Comparison of ENCODE assay signal across 9 cellular contexts in genomic region chr19:3557461-3558248, GRCh38. TPM values are rescaled to one million over a fixed set of nuclear protein-coding genes. Genes with fewer than 3 reads are reported as not detected.
DNase-seq lines count a peak whose midpoint lies in the region; ATAC-seq, FAIRE-seq and TF ChIP-seq lines count a peak whose summit lies in the region.
"Had no signal": no experiment of that assay in that cellular context is flagged by ENCODE, and none has a peak within 500 bp of the region (broad histone marks: within the 10 kb centered on the region; RNA-seq: fewer than 3 reads in every experiment).

TSS of gene MFSD12 (minus strand) at chr19:3557586. CDS start at chr19:3557403, 183 bp downstream.

- DNase-seq in AG10803 (ENCODE audit: low read depth) (peak; percentile 88), NCI-H345 (lab: John Stamatoyannopoulos, UW) (peak; percentile 95), kidney (peak; percentile 98)
- peak; percentile 89 for DNase-seq in activated CD4-positive, CD25-positive, alpha-beta regulatory T cell treated with anti-CD3 and anti-CD28 coated beads, Interleukin-2, amount 50 U/mL, for 16 hours (ENCODE audit: low read depth, low spot score)
- DNase-seq in central memory CD4-positive, alpha-beta T cell, result peak; percentile 91
- DNase-seq in stimulated activated CD4-positive, alpha-beta T cell treated with anti-CD3 and anti-CD28 coated beads, Interleukin-15, amount 100 ng/mL, for 1 hour (ENCODE audit: low read depth in 1 of 2, low spot score in 1 of 2), result peak; percentile 92 to 95

- no peaks in the 10 kb centered on the region for H3K36me3 ChIP-seq in kidney (ENCODE audit: control insufficient read depth in 1 of 2, insufficient read depth in 2 of 2, low read length in 2 of 2)

- peaks cover 3 to 18% of the 10 kb centered on the region in 2 donors for H3K4me1 ChIP-seq in kidney (ENCODE audit: control insufficient read depth in 1 of 2, insufficient read depth in 1 of 2, low read depth in 1 of 2, low read length in 2 of 2)

- intact Hi-C loops in kidney (cut with DNase I), result no loop called here

- peak within 1 kb of the TSS; percentile 74 to 77 for H3K27ac ChIP-seq in kidney (ENCODE audit: low read depth in 2 of 2, low read length in 2 of 2)

- peak within 1 kb of the TSS; percentile 98 to 99 for H3K9ac ChIP-seq in kidney (ENCODE audit: low read length in 2 of 2)

- ATAC-seq in GM19025 (IDR thresholded peaks at IDR 0.05; ENCODE audit: low read depth, unreplicated experiment) (peak; percentile 90), HG03280 (IDR thresholded peaks at IDR 0.05; ENCODE audit: unreplicated experiment) (peak; percentile 89)

- H3K4me3 ChIP-seq in AG10803 (ENCODE audit: low read length) (peak within 1 kb of the TSS; percentile 79), kidney (ENCODE audit: low read length in 2 of 2) (peak within 1 kb of the TSS; percentile 97 to 99)

- no peak for FAIRE-seq in kidney (lab: Jason Lieb, UNC)
- FAIRE-seq: endometrium had no signal

- TF ChIP-seq CTCF in AG10803 (conservative IDR thresholded peaks at IDR 0.05; ENCODE audit: low read length) (no peak), kidney (IDR thresholded peaks at IDR 0.05; ENCODE audit: borderline replicate concordance, extremely low read depth, insufficient read depth) (no peak)

- no peaks in the 10 kb centered on the region for H3K9me3 ChIP-seq in kidney (ENCODE audit: control insufficient read depth in 1 of 2, low read length in 2 of 2)

RNA-seq across cellular contexts. Expression of gene MFSD12, which starts in this region (rescaled TPM):
- 124 TPM for total RNA-seq in kidney
- 113 TPM for polyA plus RNA-seq in kidney (ENCODE audit: insufficient read depth, low read depth, low replicate concordance)

Comparison
In these comparisons a context has a peak if more than half of its experiments do, and no peak if none do; other contexts are left out.
1. Peak in every context shown above with its lines: DNase-seq, ATAC-seq, H3K4me3 ChIP-seq and H3K27ac ChIP-seq.